ENCODE assay signal across 1 cellular context in genomic region chr4:106315968-106316772, GRCh38.
A peak's percentile ranks its signal among the peaks of the same experiment; 100 is the strongest.
TF ChIP-seq lines count a peak whose summit lies in the region.

Gene AIMP1 (plus strand): TSS chr4:106316550. CDS start chr4:106325010, 8,460 bp downstream.
Gene TBCK (minus strand): TSS chr4:106316209. CDS start chr4:106308960, 7,249 bp downstream.

TF ChIP-seq in SK-N-SH, 30 proteins besides CTCF, POLR2A, EP300 and RAD21 (continued from another document):
- TF ChIP-seq ZBTB33 (IDR thresholded peaks at IDR 0.05; ENCODE audit: borderline replicate concordance, low read depth) (no peak), RFX5 (IDR thresholded peaks at IDR 0.05; ENCODE audit: low read length) (no peak), SMC3 (IDR thresholded peaks at IDR 0.05; ENCODE audit: low read depth, low read length) (no peak), NRF1 (IDR thresholded peaks at IDR 0.05; ENCODE audit: low read depth, low read length) (no peak), ELF1 (IDR thresholded peaks at IDR 0.05) (peak; percentile 94), IRF3 (IDR thresholded peaks at IDR 0.05; ENCODE audit: low read depth, low read length) (no peak), NFIC (IDR thresholded peaks at IDR 0.05; ENCODE audit: borderline replicate concordance) (no peak), REST (IDR thresholded peaks at IDR 0.05; ENCODE audit: low read depth, low read length) (no peak), FOXM1 (IDR thresholded peaks at IDR 0.05; ENCODE audit: low read depth) (no peak), SIN3A (IDR thresholded peaks at IDR 0.05; ENCODE audit: borderline replicate concordance, low read depth, low read length) (0 out of 2 replicates have a peak, but pooled peaks have one; percentile 16), FOXJ3 (CRISPR knock-in tag; IDR thresholded peaks at IDR 0.05) (no peak), USF1 (IDR thresholded peaks at IDR 0.05; ENCODE audit: borderline replicate concordance, low read depth) (no peak)
